Comparison of ENCODE assay signal across 16 cellular contexts in genomic region chr3:56291953-56292352, GRCh38.
DNase-seq lines count a peak whose midpoint lies in the region; ATAC-seq and TF ChIP-seq lines count a peak whose summit lies in the region.
"Had no signal": no experiment of that assay in that cellular context is flagged by ENCODE, and none has a peak within 500 bp of the region (broad histone marks: within the 10 kb centered on the region; RNA-seq: fewer than 3 reads in every experiment).

No MANE protein-coding gene starts in this region.

- H3K9me3 Mint-ChIP-seq in osteocyte (ENCODE audit: unreplicated experiment): no peaks in the 10 kb centered on the region
- H3K9me3 Mint-ChIP-seq: CD4-positive, alpha-beta memory T cell; memory B cell had no signal

- peak; percentile 62 for ATAC-seq in GM18511 (IDR thresholded peaks at IDR 0.05; ENCODE audit: unreplicated experiment)
- peak; percentile 65 for ATAC-seq in GM21526 (IDR thresholded peaks at IDR 0.05; ENCODE audit: low FRiP score, unreplicated experiment)
- ATAC-seq in HG03469 (IDR thresholded peaks at IDR 0.05; ENCODE audit: unreplicated experiment): peak; percentile 41

- H3K4me1 Mint-ChIP-seq in osteocyte (ENCODE audit: unreplicated experiment): no peaks in the 10 kb centered on the region
- H3K4me1 Mint-ChIP-seq: CD4-positive, alpha-beta memory T cell; memory B cell had no signal

- DNase-seq in fibroblast of gingiva (ENCODE audit: low read depth) (peak; percentile 14), inferior parietal cortex (ENCODE audit: extremely low spot score) (no peak), osteocyte (ENCODE audit: extremely low spot score, unreplicated experiment) (no peak), GM20000 (ENCODE audit: low spot score) (no peak), amniotic stem cell (lab: John Stamatoyannopoulos, UW) (no peak)
- DNase-seq: CD4-positive, alpha-beta memory T cell; cortex of kidney; esophagus squamous epithelium; H7; NCI-H1694; NCI-H69; spleen had no signal

- no peak for TF ChIP-seq CTCF in osteocyte (IDR thresholded peaks at IDR 0.05)
- TF ChIP-seq CTCF in GM20000 (IDR thresholded peaks at IDR 0.05; ENCODE audit: extremely low read depth, missing control alignments): no peak

- peaks cover 25% of the 10 kb centered on the region for H3K27me3 Mint-ChIP-seq in osteocyte (ENCODE audit: unreplicated experiment)
- H3K27me3 Mint-ChIP-seq: memory B cell had no signal

- no peak overlapping the region for H3K27ac Mint-ChIP-seq in osteocyte (ENCODE audit: unreplicated experiment)
- H3K27ac Mint-ChIP-seq: CD4-positive, alpha-beta memory T cell; memory B cell had no signal

- H3K36me3 Mint-ChIP-seq in osteocyte (ENCODE audit: unreplicated experiment): no peaks in the 10 kb centered on the region
- H3K36me3 Mint-ChIP-seq: CD4-positive, alpha-beta memory T cell; memory B cell had no signal

- H3K4me3 Mint-ChIP-seq in osteocyte (ENCODE audit: unreplicated experiment): no peak overlapping the region
- H3K4me3 Mint-ChIP-seq: CD4-positive, alpha-beta memory T cell; memory B cell had no signal
